10 cellular contexts compared by ENCODE assay signal in the genomic region with DNA sequence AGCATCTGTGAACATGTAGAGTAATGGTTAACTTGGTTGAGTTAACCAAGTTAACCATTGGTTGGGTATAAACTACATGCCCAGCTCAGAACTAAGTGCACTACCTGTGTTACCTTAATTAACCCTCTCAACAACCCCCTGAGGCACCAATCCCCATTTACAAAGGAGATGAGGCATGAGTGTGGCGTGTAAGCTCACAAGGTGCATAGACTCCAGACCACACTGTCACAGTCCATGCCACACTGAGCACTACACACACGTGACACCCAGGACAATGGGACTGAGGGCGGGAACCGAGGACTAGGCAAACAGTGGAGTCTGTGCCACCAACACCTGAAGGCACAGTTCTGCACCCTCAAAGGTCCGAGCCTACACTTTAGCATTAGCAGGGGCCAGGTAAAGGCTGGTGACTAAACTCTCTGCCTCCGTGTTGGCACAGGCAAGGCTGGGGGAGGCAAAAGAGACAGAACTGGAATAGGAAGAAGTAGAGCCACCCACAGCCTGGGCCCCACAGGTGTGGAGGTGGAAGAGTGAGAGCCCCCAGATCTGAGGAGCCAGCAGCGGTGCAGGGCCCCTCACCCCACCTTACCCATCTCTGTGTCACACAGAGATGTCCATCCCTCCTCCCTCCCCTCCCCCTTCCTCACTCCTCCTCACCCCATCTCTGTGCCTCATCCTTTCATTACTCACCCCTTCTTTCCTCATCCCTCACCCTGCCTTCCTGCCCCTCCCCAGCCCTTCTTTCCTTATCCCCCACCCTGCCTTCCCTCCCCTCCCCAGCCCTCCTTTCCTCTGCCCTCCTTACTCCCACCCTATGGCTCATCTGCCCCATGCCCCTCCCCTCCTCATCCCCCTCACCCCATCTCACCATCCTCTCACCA. TPM values are rescaled to one million over a fixed set of nuclear protein-coding genes. Genes with fewer than 3 reads are reported as not detected.
DNase-seq lines count a peak whose midpoint lies in the region; TF ChIP-seq lines count a peak whose summit lies in the region.
"Had no signal": no experiment of that assay in that cellular context is flagged by ENCODE, and none has a peak within 500 bp of the region (broad histone marks: within the 10 kb centered on the region; RNA-seq: fewer than 3 reads in every experiment).

No MANE protein-coding gene starts in this region.

- H3K4me3 ChIP-seq in OCI-LY3 (ENCODE audit: low read length) (peak overlapping the region; percentile 53; the same call in 1 of the 2 replicates), endodermal cell (ENCODE audit: low read length) (no peak overlapping the region)

- H3K4me3 Mint-ChIP-seq in activated naive CD4-positive, alpha-beta T cell treated with anti-CD3 and anti-CD28 coated beads, Interleukin-2, amount 50 U/mL, for 24 hours, result peak overlapping the region; percentile 8
- H3K4me3 Mint-ChIP-seq in endodermal cell, result no peak overlapping the region
- H3K4me3 Mint-ChIP-seq in stimulated activated naive CD8-positive, alpha-beta T cell treated with anti-CD3 and anti-CD28 coated beads, Interleukin-15, Interleukin-2, amounts not matched to agents 100 ng/mL and 50 ng/mL, for 24 hours, result peak overlapping the region; percentile 10

- H3K9me3 ChIP-seq in OCI-LY3 (ENCODE audit: insufficient read depth, low read length) (no peaks in the 10 kb centered on the region), endodermal cell (ENCODE audit: control insufficient read depth, low read length) (no peaks in the 10 kb centered on the region)
- H3K9me3 ChIP-seq: Caco-2 had no signal

- TF ChIP-seq CTCF in OCI-LY3 (IDR thresholded peaks at IDR 0.05; ENCODE audit: low read depth, low read length) (no peak), endodermal cell (conservative IDR thresholded peaks at IDR 0.05) (no peak)

- peak overlapping the region; percentile 12 for H3K27ac Mint-ChIP-seq in activated naive CD4-positive, alpha-beta T cell treated with anti-CD3 and anti-CD28 coated beads, Interleukin-2, amount 50 U/mL, for 24 hours
- no peak overlapping the region for H3K27ac Mint-ChIP-seq in endodermal cell
- H3K27ac Mint-ChIP-seq in stimulated activated naive CD8-positive, alpha-beta T cell treated with anti-CD3 and anti-CD28 coated beads, Interleukin-15, Interleukin-2, amounts not matched to agents 100 ng/mL and 50 ng/mL, for 24 hours, result peak overlapping the region; percentile 45

- peaks cover 5% of the 10 kb centered on the region; the same call in 1 of the 2 replicates for H4K20me1 ChIP-seq in OCI-LY3 (ENCODE audit: insufficient read depth, low read length)

- H3K27ac ChIP-seq in OCI-LY3 (ENCODE audit: low read length) (peak overlapping the region; percentile 15; the same call in 1 of the 2 replicates), endodermal cell (ENCODE audit: low read depth, low read length) (peak overlapping the region; percentile 71)
- H3K27ac ChIP-seq: parathyroid adenoma had no signal

- WGBS in endodermal cell (ENCODE audit: insufficient coverage in 1 of 2, insufficient read length in 1 of 2), 2 experiments, result 86 to 93% methylated on average over 6 to 7 of the region's 7 CpGs

- H3K4me1 ChIP-seq in OCI-LY3 (ENCODE audit: low read length), result peaks cover 75% of the 10 kb centered on the region
- H3K4me1 ChIP-seq in endodermal cell (ENCODE audit: control insufficient read depth, insufficient read depth, low read length), result no peaks in the 10 kb centered on the region
- H3K4me1 ChIP-seq: parathyroid adenoma had no signal

- H3K4me1 Mint-ChIP-seq in activated naive CD4-positive, alpha-beta T cell treated with anti-CD3 and anti-CD28 coated beads, Interleukin-2, amount 50 U/mL, for 24 hours, result peaks cover 81% of the 10 kb centered on the region
- H3K4me1 Mint-ChIP-seq in endodermal cell, result peaks cover 18% of the 10 kb centered on the region
- peaks cover 89% of the 10 kb centered on the region for H3K4me1 Mint-ChIP-seq in stimulated activated naive CD8-positive, alpha-beta T cell treated with anti-CD3 and anti-CD28 coated beads, Interleukin-15, Interleukin-2, amounts not matched to agents 100 ng/mL and 50 ng/mL, for 24 hours (ENCODE audit: low read depth)

- H2AFZ ChIP-seq in OCI-LY3 (ENCODE audit: low read depth, low read length), result no peak overlapping the region

- no peaks in the 10 kb centered on the region for H3K9me3 Mint-ChIP-seq in activated naive CD4-positive, alpha-beta T cell treated with anti-CD3 and anti-CD28 coated beads, Interleukin-2, amount 50 U/mL, for 24 hours
- no peaks in the 10 kb centered on the region for H3K9me3 Mint-ChIP-seq in endodermal cell
- H3K9me3 Mint-ChIP-seq in stimulated activated naive CD8-positive, alpha-beta T cell treated with anti-CD3 and anti-CD28 coated beads, Interleukin-15, Interleukin-2, amounts not matched to agents 100 ng/mL and 50 ng/mL, for 24 hours, result no peaks in the 10 kb centered on the region

- peaks cover 12% of the 10 kb centered on the region for H3K79me2 ChIP-seq in OCI-LY3 (ENCODE audit: low read length)
- H3K79me2 ChIP-seq: parathyroid adenoma had no signal

- H3K36me3 Mint-ChIP-seq in activated naive CD4-positive, alpha-beta T cell treated with anti-CD3 and anti-CD28 coated beads, Interleukin-2, amount 50 U/mL, for 24 hours, result no peaks in the 10 kb centered on the region
- peaks cover 4% of the 10 kb centered on the region for H3K36me3 Mint-ChIP-seq in endodermal cell (ENCODE audit: low read depth)
- H3K36me3 Mint-ChIP-seq in stimulated activated naive CD8-positive, alpha-beta T cell treated with anti-CD3 and anti-CD28 coated beads, Interleukin-15, Interleukin-2, amounts not matched to agents 100 ng/mL and 50 ng/mL, for 24 hours (ENCODE audit: low read depth), result no peaks in the 10 kb centered on the region

- DNase-seq in activated naive CD4-positive, alpha-beta T cell (lab: John Stamatoyannopoulos, UW), result no peak
- peak; percentile 42 for DNase-seq in endodermal cell
- DNase-seq in GM19240 (ENCODE audit: insufficient read length, low spot score), result no peak
- no peak for DNase-seq in midbrain (lab: John Stamatoyannopoulos, UW)
- DNase-seq in activated CD4-positive, CD25-positive, alpha-beta regulatory T cell (lab: John Stamatoyannopoulos, UW), result no peak
- DNase-seq: Caco-2 had no signal

- no peaks in the 10 kb centered on the region for H3K36me3 ChIP-seq in OCI-LY3 (replicated peaks; ENCODE audit: low read depth, low read length)
- peaks cover 4% of the 10 kb centered on the region for H3K36me3 ChIP-seq in endodermal cell (ENCODE audit: control insufficient read depth, insufficient read depth, low read length)

- H3K4me2 ChIP-seq in OCI-LY3 (ENCODE audit: low read length), result peak overlapping the region; percentile 76

- no peak overlapping the region for H3K9ac ChIP-seq in OCI-LY3 (ENCODE audit: low read length)
- H3K9ac ChIP-seq in endodermal cell (ENCODE audit: extremely low read depth, low read length, poor library complexity, severe bottlenecking), result no peak overlapping the region
- H3K9ac ChIP-seq: parathyroid adenoma had no signal

- no peaks in the 10 kb centered on the region for H3K27me3 ChIP-seq in OCI-LY3 (ENCODE audit: low read depth, low read length)
- H3K27me3 ChIP-seq in endodermal cell (ENCODE audit: control insufficient read depth, insufficient read depth, low read length, poor library complexity, severe bottlenecking), result no peaks in the 10 kb centered on the region

- no peaks in the 10 kb centered on the region for H3K27me3 Mint-ChIP-seq in activated naive CD4-positive, alpha-beta T cell treated with anti-CD3 and anti-CD28 coated beads, Interleukin-2, amount 50 U/mL, for 24 hours
- peaks cover 5% of the 10 kb centered on the region for H3K27me3 Mint-ChIP-seq in endodermal cell (ENCODE audit: insufficient read depth)
- no peaks in the 10 kb centered on the region for H3K27me3 Mint-ChIP-seq in stimulated activated naive CD8-positive, alpha-beta T cell treated with anti-CD3 and anti-CD28 coated beads, Interleukin-15, Interleukin-2, amounts not matched to agents 100 ng/mL and 50 ng/mL, for 24 hours

RNA-seq across cellular contexts. Expression of a gene that starts 2.1 kb away (rescaled TPM):
- 10 to 100 TPM; 19.8 to 40.1 TPM for total RNA-seq in endodermal cell
- polyA plus RNA-seq in endodermal cell (2013, experiment 1 of 2), result 48.8 TPM
- 49.6 TPM for polyA plus RNA-seq in endodermal cell (2013, experiment 2 of 2)

RNA-seq across cellular contexts. Expression of a gene that starts 29.3 kb away (rescaled TPM):
- 1 to 10 TPM; 1.9 to 2.7 TPM for total RNA-seq in endodermal cell
- 1.0 TPM for polyA plus RNA-seq in endodermal cell (2013, experiment 1 of 2)
- polyA plus RNA-seq in endodermal cell (2013, experiment 2 of 2), result 0.66 TPM
- total RNA-seq: Caco-2 had no signal
